ENCODE assay signal across 6 cellular contexts in the genomic region with DNA sequence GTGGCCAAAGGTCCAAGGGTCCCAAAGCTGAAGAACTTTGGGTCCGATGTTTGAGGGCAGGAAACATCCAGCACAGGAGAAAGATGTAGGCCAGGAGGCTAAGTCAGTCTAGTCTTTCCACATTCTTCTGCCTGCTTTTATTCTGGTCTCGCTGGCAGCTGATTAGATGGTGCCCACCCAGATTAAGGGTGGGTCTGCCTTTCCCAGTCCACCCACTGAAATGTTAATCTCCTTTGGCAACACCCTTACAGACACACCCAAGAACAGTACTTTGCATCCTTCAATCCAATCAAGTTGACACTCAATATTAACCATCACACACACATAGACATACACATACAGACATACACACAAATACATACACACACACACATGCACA. TPM values are rescaled to one million over a fixed set of nuclear protein-coding genes. Genes with fewer than 3 reads are reported as not detected.
"Had no signal": no experiment of that assay in that cellular context is flagged by ENCODE, and none has a peak within 500 bp of the region (broad histone marks: within the 10 kb centered on the region; RNA-seq: fewer than 3 reads in every experiment).

No MANE protein-coding gene starts in this region.

RNA-seq across cellular contexts. Expression of gene CST4, which starts 29.2 kb away (rescaled TPM):
- total RNA-seq: PC-9, Peyer's patch, Right ventricle myocardium inferior, RPMI7951, SJCRH30 had no signal

RNA-seq across cellular contexts. Expression of gene CST9, which starts 53.9 kb away (rescaled TPM):
- total RNA-seq: NCI-H460, PC-9, Peyer's patch, Right ventricle myocardium inferior, RPMI7951, SJCRH30 had no signal
